In the genomic region with DNA sequence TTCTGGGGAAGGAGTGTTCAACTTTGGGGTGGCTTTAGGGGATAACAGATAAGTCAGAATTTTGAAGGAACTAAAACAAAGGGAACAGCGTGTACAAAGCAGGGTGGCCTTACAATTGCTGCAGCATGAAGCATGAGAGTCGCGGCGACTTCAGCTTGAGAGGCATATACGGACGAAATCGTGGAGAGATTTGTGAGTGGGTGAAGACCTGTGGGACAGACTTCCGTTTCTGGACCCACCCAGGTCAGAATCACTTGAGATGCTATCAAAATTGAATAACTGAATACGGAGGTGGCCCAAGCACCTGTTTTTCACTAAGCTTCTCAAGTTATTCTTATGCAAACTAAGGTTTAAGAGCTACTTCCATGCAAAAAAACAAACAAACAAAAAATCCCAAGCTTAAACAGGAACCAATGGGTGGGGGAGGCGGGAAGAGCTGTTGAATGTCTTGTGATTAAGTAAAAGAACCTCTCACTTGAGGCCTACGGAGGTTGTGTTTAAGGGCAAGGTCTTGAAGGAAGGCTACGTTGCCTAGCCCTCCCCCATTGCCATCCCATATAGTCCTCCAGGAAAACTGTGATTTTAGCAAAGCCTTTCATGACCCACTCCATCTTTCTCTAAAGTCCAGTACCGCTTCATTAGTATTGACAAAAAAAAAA, we compare ENCODE assay signal across 11 cellular contexts. TPM values are rescaled to one million over a fixed set of nuclear protein-coding genes. Genes with fewer than 3 reads are reported as not detected.
DNase-seq lines count a peak whose midpoint lies in the region; ATAC-seq, FAIRE-seq and TF ChIP-seq lines count a peak whose summit lies in the region.
"Had no signal": no experiment of that assay in that cellular context is flagged by ENCODE, and none has a peak within 500 bp of the region (broad histone marks: within the 10 kb centered on the region; RNA-seq: fewer than 3 reads in every experiment).

No MANE protein-coding gene starts in this region.

- peak; percentile 81 for FAIRE-seq in H1 (lab: Jason Lieb, UNC)

- H3K79me1 ChIP-seq in H1 (ENCODE audit: low read depth, low read length) (no peaks in the 10 kb centered on the region), mesenchymal stem cell (replicated peaks; ENCODE audit: low read length, poor library complexity, severe bottlenecking) (no peaks in the 10 kb centered on the region)

- H3F3A ChIP-seq in DOHH2 (ENCODE audit: control insufficient read depth, insufficient read depth), result peaks cover 3% of the 10 kb centered on the region; the same call in 1 of the 2 replicates

- peaks cover 6% of the 10 kb centered on the region for H4K20me1 ChIP-seq in DOHH2 (ENCODE audit: control insufficient read depth, insufficient read depth, low read depth, low read length)
- peaks cover 12 to 18% of the 10 kb centered on the region in 2 experiments for H4K20me1 ChIP-seq in H1 (replicated peaks in 1 of 2; ENCODE audit: control insufficient read depth in 1 of 2, insufficient read depth in 2 of 2, low read length in 2 of 2)

- TF ChIP-seq CTCF in DOHH2 (IDR thresholded peaks at IDR 0.05; ENCODE audit: low read depth, low read length, poor library complexity, severe bottlenecking), result no peak
- no peak for TF ChIP-seq CTCF in H1 (IDR thresholded peaks at IDR 0.05; ENCODE audit: control extremely low read depth in 1 of 3, insufficient read depth in 1 of 3, low read depth in 1 of 3, low read length in 3 of 3)

- peak overlapping the region in 6 of 10 donors; percentile 4 to 57 (median 17) for H3K4me3 Mint-ChIP-seq in naive thymus-derived CD4-positive, alpha-beta T cell

- peaks cover 31% of the 10 kb centered on the region for H3K79me2 ChIP-seq in DOHH2 (ENCODE audit: control insufficient read depth, low read length)
- peaks cover 29 to 36% of the 10 kb centered on the region in 2 experiments for H3K79me2 ChIP-seq in H1 (ENCODE audit: control insufficient read depth in 1 of 2, insufficient read depth in 2 of 2, low read length in 2 of 2)

- H2AFZ ChIP-seq in H1 (ENCODE audit: low read length) (no peak overlapping the region), mesenchymal stem cell (ENCODE audit: low read depth, low read length) (no peak overlapping the region)

- H3K36me3 ChIP-seq in DOHH2 (ENCODE audit: control insufficient read depth, low read length) (peaks cover 12% of the 10 kb centered on the region), HUES64 (ENCODE audit: insufficient read depth, low read length) (peaks cover 14% of the 10 kb centered on the region), H1 (ENCODE audit: control insufficient read depth in 2 of 4, insufficient read depth in 4 of 4, low read length in 3 of 4) (peaks cover 0 to 24% (median 5%) of the 10 kb centered on the region in 4 experiments; a peak in 4 of 8 replicates), mesenchymal stem cell (ENCODE audit: control insufficient read depth in 1 of 2, insufficient read depth in 2 of 2, low read depth in 1 of 2, low read length in 2 of 2) (peaks cover 0 to 5% of the 10 kb centered on the region in 2 experiments)
- H3K36me3 ChIP-seq in naive thymus-derived CD4-positive, alpha-beta T cell (ENCODE audit: control insufficient read depth in 2 of 3, insufficient read depth in 3 of 3, low read length in 3 of 3), result no peaks in the 10 kb centered on the region

- 7% methylated on average over 12 of the region's 13 CpGs for WGBS in HUES64
- WGBS in H1 (ENCODE audit: extremely low coverage in 1 of 2, insufficient coverage in 1 of 2, insufficient read length in 1 of 2, insufficient replicate concordance in 2 of 2, low coverage in 1 of 2, low lambda C conversion rate in 2 of 2, missing lambda C conversion rate in 1 of 2), 2 experiments, result 1% methylated on average over 13 of the region's 13 CpGs; no CpG with 5 or more reads in 1 of the 2 experiments
- 56% methylated on average over 10 of the region's 13 CpGs for WGBS in mesenchymal stem cell

- TF ChIP-seq EP300 in H1 (IDR thresholded peaks at IDR 0.05; ENCODE audit: borderline replicate concordance in 1 of 2, low read depth in 2 of 2, low read length in 2 of 2), result peak in 1 of 2 experiments; percentile 63; a peak in 1 of 3 replicates

- H3K23ac ChIP-seq in H1 (ENCODE audit: insufficient read length) (no peak overlapping the region), mesenchymal stem cell (ENCODE audit: low read length in 2 of 2) (no peak overlapping the region)

- DNase-seq in H1 (ENCODE audit: low read depth in 1 of 2, low spot score in 2 of 2) (peak; percentile 63 to 90), left ventricle myocardium superior (no peak), mesenchymal stem cell (no peak), DMS114 treated with DMSO at 0.1 percent for 48 hours (lab: John Stamatoyannopoulos, UW; ENCODE audit: unreplicated experiment) (no peak)
- no peak for DNase-seq in naive thymus-derived CD4-positive, alpha-beta T cell
- DNase-seq in central memory CD4-positive, alpha-beta T cell, result no peak
- DNase-seq: aorta, foreskin melanocyte, NCI-H2029 had no signal

- H3K4me1 ChIP-seq in DOHH2 (ENCODE audit: control insufficient read depth, low read length), result peaks cover 19% of the 10 kb centered on the region
- H3K4me1 ChIP-seq in HUES64 (ENCODE audit: insufficient read depth, low read length), result peaks cover 19% of the 10 kb centered on the region
- H3K4me1 ChIP-seq in H1 (replicated peaks in 1 of 4; ENCODE audit: control insufficient read depth in 3 of 4, insufficient read depth in 4 of 4, low read length in 3 of 4), result peaks cover 0 to 10% (median 6%) of the 10 kb centered on the region in 4 experiments; a peak in 4 of 7 replicates
- peaks cover 6 to 9% of the 10 kb centered on the region in 2 donors for H3K4me1 ChIP-seq in naive thymus-derived CD4-positive, alpha-beta T cell (ENCODE audit: control insufficient read depth in 2 of 2, insufficient read depth in 2 of 2, low read length in 2 of 2)
- peaks cover 2% of the 10 kb centered on the region for H3K4me1 ChIP-seq in mesenchymal stem cell (ENCODE audit: control insufficient read depth, insufficient read depth, low read depth, low read length)

- H2AK5ac ChIP-seq in H1 (ENCODE audit: low read depth, low read length), result peak overlapping the region; percentile 94; the same call in 1 of the 2 replicates
- no peak overlapping the region for H2AK5ac ChIP-seq in mesenchymal stem cell (ENCODE audit: low read length, severe bottlenecking)

- CTCF ChIA-PET in H1 (lab: Charles Lee; ENCODE audit: partially characterized antibody), result interaction anchor here (0.7 to 1.6 kb wide), 3 partner anchors 9 to 555 kb away, joined by 3 to 6 read pairs (median 3); no protein-coding TSS in a partner anchor
- CTCF ChIA-PET in naive thymus-derived CD4-positive, alpha-beta T cell (lab: Charles Lee), result interaction anchor here (1.3 kb wide), 1 partner anchor 280 kb away, joined by 6 read pairs; no protein-coding TSS in a partner anchor

- H3K27me3 ChIP-seq in DOHH2 (ENCODE audit: control insufficient read depth, low read length) (no peaks in the 10 kb centered on the region), HUES64 (ENCODE audit: insufficient read depth, low read length) (no peaks in the 10 kb centered on the region), H1 (replicated peaks in 1 of 4; ENCODE audit: control insufficient read depth in 3 of 4, extremely low read depth in 1 of 4, insufficient read depth in 3 of 4, low read length in 3 of 4) (no peaks in the 10 kb centered on the region), mesenchymal stem cell (ENCODE audit: control insufficient read depth in 1 of 2, insufficient read depth in 1 of 2, low read length in 2 of 2) (no peaks in the 10 kb centered on the region)
- H3K27me3 ChIP-seq in naive thymus-derived CD4-positive, alpha-beta T cell (ENCODE audit: control insufficient read depth in 2 of 2, insufficient read depth in 2 of 2, low read length in 2 of 2), result no peaks in the 10 kb centered on the region

- no peaks in the 10 kb centered on the region for H3K9me2 ChIP-seq in DOHH2 (replicated peaks; ENCODE audit: control insufficient read depth, low read length)

- peak overlapping the region; percentile 78 for H4K5ac ChIP-seq in H1 (ENCODE audit: insufficient read length, low read depth, low read length)

- intact Hi-C loops in naive thymus-derived CD4-positive, alpha-beta T cell (cut with micrococcal nuclease), result loop anchor here (1.0 to 5.0 kb wide), 4 partner anchors 167 to 456 kb away; a partner anchor contains a TSS
- intact Hi-C loops in left ventricle myocardium superior (cut with micrococcal nuclease), result no loop called here

- peak overlapping the region in 1 of 9 donors; percentile 19 for H3K27ac Mint-ChIP-seq in naive thymus-derived CD4-positive, alpha-beta T cell

- H2BK120ac ChIP-seq in H1 (replicated peaks; ENCODE audit: low read depth, low read length) (peak overlapping the region; percentile 45), mesenchymal stem cell (ENCODE audit: low read depth, low read length) (no peak overlapping the region)

- TF ChIP-seq POLR2A in H1 (IDR thresholded peaks at IDR 0.05; ENCODE audit: control extremely low read depth in 1 of 2, low read depth in 2 of 2, low read length in 2 of 2), result peak; percentile 93 to 97

- no peak overlapping the region for H3K4ac ChIP-seq in H1 (replicated peaks; ENCODE audit: insufficient read length, low read depth, low read length)
- no peak overlapping the region for H3K4ac ChIP-seq in mesenchymal stem cell (ENCODE audit: low read depth in 1 of 2, low read length in 2 of 2)

- H2BK5ac ChIP-seq in H1 (ENCODE audit: low read depth, low read length) (peak overlapping the region; percentile 98), mesenchymal stem cell (ENCODE audit: low read depth, low read length, poor library complexity, severe bottlenecking) (no peak overlapping the region)

- H3K4me1 Mint-ChIP-seq in naive thymus-derived CD4-positive, alpha-beta T cell, result peaks cover 14 to 34% (median 28%) of the 10 kb centered on the region in 7 donors

- H3K4me3 ChIP-seq in DOHH2 (ENCODE audit: low read length) (peak overlapping the region; percentile 72), HUES64 (ENCODE audit: low read length) (peak overlapping the region; percentile 84), H1 (ENCODE audit: extremely low read depth in 1 of 4, insufficient read depth in 2 of 4, low read depth in 3 of 4, low read length in 4 of 4) (peak overlapping the region; percentile 37 to 80 (median 62); a peak in 7 of 8 replicates), mesenchymal stem cell (ENCODE audit: insufficient read depth in 1 of 2, low read depth in 1 of 2, low read length in 2 of 2) (peak overlapping the region in 1 of 2 experiments; percentile 82)
- no peak overlapping the region for H3K4me3 ChIP-seq in naive thymus-derived CD4-positive, alpha-beta T cell (ENCODE audit: low read length)

- peak overlapping the region; percentile 82 for H3K4me2 ChIP-seq in DOHH2 (ENCODE audit: low read length)
- H3K4me2 ChIP-seq in H1 (ENCODE audit: insufficient read depth in 1 of 2, low read depth in 2 of 2, low read length in 2 of 2), result peak overlapping the region; percentile 52 to 56
- no peak overlapping the region for H3K4me2 ChIP-seq in mesenchymal stem cell (ENCODE audit: low read length, poor library complexity, severe bottlenecking)

- peaks cover 6% of the 10 kb centered on the region for H3K23me2 ChIP-seq in H1 (ENCODE audit: low read depth, low read length)

- H3K14ac ChIP-seq in H1 (ENCODE audit: insufficient read length) (no peak overlapping the region), mesenchymal stem cell (ENCODE audit: low read length in 2 of 2) (no peak overlapping the region)

- no peak for ATAC-seq in naive thymus-derived CD4-positive, alpha-beta T cell
- no peak for ATAC-seq in left ventricle myocardium superior

- peak overlapping the region; percentile 98 for H3K18ac ChIP-seq in H1 (ENCODE audit: extremely low read depth, low read length)
- H3K18ac ChIP-seq in mesenchymal stem cell (ENCODE audit: low read depth in 1 of 2, low read length in 2 of 2), result no peak overlapping the region

- 0 out of 2 replicates have a peak, but pooled peaks cover 2% of the 10 kb centered on the region for H3K9me3 ChIP-seq in DOHH2 (ENCODE audit: control insufficient read depth, insufficient read depth, low read length)
- no peaks in the 10 kb centered on the region for H3K9me3 ChIP-seq in HUES64 (ENCODE audit: insufficient read depth, low read depth, low read length)
- H3K9me3 ChIP-seq in H1 (ENCODE audit: insufficient read depth in 2 of 2, low read depth in 1 of 2, low read length in 1 of 2), result peaks cover 0 to 3% of the 10 kb centered on the region in 2 experiments; a peak in 1 of 4 replicates
- no peaks in the 10 kb centered on the region for H3K9me3 ChIP-seq in naive thymus-derived CD4-positive, alpha-beta T cell (ENCODE audit: control insufficient read depth in 2 of 3, low read length in 3 of 3)
- H3K9me3 ChIP-seq in mesenchymal stem cell (ENCODE audit: control insufficient read depth, low read length), result no peaks in the 10 kb centered on the region

- H3K56ac ChIP-seq in H1 (replicated peaks; ENCODE audit: insufficient read length, low read depth, low read length), result no peak overlapping the region

- H3K9me3 Mint-ChIP-seq in naive thymus-derived CD4-positive, alpha-beta T cell, result no peaks in the 10 kb centered on the region

- H2BK15ac ChIP-seq in H1 (ENCODE audit: low read length), result no peak overlapping the region
- no peak overlapping the region for H2BK15ac ChIP-seq in mesenchymal stem cell (ENCODE audit: low read depth, poor library complexity, severe bottlenecking)

- H4K91ac ChIP-seq in H1 (replicated peaks; ENCODE audit: insufficient read length, low read length), result peak overlapping the region; percentile 75
- H4K91ac ChIP-seq in mesenchymal stem cell (ENCODE audit: low read length), result no peak overlapping the region

- H2BK12ac ChIP-seq in H1 (ENCODE audit: low read depth, low read length) (peak overlapping the region; percentile 96; the same call in 1 of the 2 replicates), mesenchymal stem cell (ENCODE audit: low read length in 2 of 2) (no peak overlapping the region)

- H3K27me3 Mint-ChIP-seq in naive thymus-derived CD4-positive, alpha-beta T cell, result peaks cover 0 to 2% (median 0%) of the 10 kb centered on the region in 5 donors

- no peak overlapping the region for H3K27ac ChIP-seq in DOHH2 (ENCODE audit: low read depth, low read length)
- peak overlapping the region; percentile 94 for H3K27ac ChIP-seq in HUES64 (ENCODE audit: low read depth, low read length)
- H3K27ac ChIP-seq in H1 (ENCODE audit: low read depth, low read length), result peak overlapping the region; percentile 85
- no peak overlapping the region for H3K27ac ChIP-seq in naive thymus-derived CD4-positive, alpha-beta T cell (ENCODE audit: low read depth, low read length)
- no peak overlapping the region for H3K27ac ChIP-seq in mesenchymal stem cell (ENCODE audit: low read length, poor library complexity, severe bottlenecking)

- peak in 1 of 2 experiments; percentile 31; a peak in 3 of 4 replicates for TF ChIP-seq RAD21 in H1 (IDR thresholded peaks at IDR 0.05 in 1 of 2, conservative IDR thresholded peaks at IDR 0.05 in 1 of 2; ENCODE audit: low read depth in 2 of 2, low read length in 2 of 2)

- H4K8ac ChIP-seq in H1 (ENCODE audit: extremely low read depth, insufficient read depth, low read length) (peak overlapping the region; percentile 88; the same call in 1 of the 2 replicates), mesenchymal stem cell (ENCODE audit: low read length) (no peak overlapping the region)

- H3K36me3 Mint-ChIP-seq in naive thymus-derived CD4-positive, alpha-beta T cell, result peaks cover 0 to 6% (median 5%) of the 10 kb centered on the region in 5 donors

- peak overlapping the region; percentile 94; the same call in 1 of the 2 replicates for H2BK20ac ChIP-seq in H1 (ENCODE audit: low read length)

- H3K9ac ChIP-seq in HUES64 (ENCODE audit: low read depth, low read length) (peak overlapping the region; percentile 89), H1 (replicated peaks in 1 of 4; ENCODE audit: extremely low read depth in 1 of 4, low read depth in 3 of 4, low read length in 3 of 4) (peak overlapping the region in 3 of 4 experiments; percentile 39 to 77 (median 66); a peak in 6 of 7 replicates), mesenchymal stem cell (ENCODE audit: low read length) (no peak overlapping the region)

- POLR2A ChIA-PET in H1 (lab: Charles Lee; ENCODE audit: partially characterized antibody), result interaction anchor here (0.6 to 3.5 kb wide), 34 partner anchors 9 to 1375 kb away, joined by 3 to 27 read pairs (median 4); no protein-coding TSS in a partner anchor
- POLR2A ChIA-PET in naive thymus-derived CD4-positive, alpha-beta T cell (lab: Charles Lee), result no interaction called here

RNA-seq across cellular contexts. Expression of a gene that starts 1.4 kb away (rescaled TPM):
- 112 TPM for polyA plus RNA-seq in HUES64 (2013, experiment 1 of 2)
- polyA plus RNA-seq in HUES64 (2013, experiment 2 of 2), result 113 TPM
- total RNA-seq in H1 (2021; fragmentation: NEBNext Ultra II Directional; extraction: Animal tissue kit (Norgen Biotek cat#: 25700)), result 146 and 149 TPM in 2 replicates
- polyA plus RNA-seq in H1 (2011; rRNA removed), result 50.4 and 67.6 TPM in 2 replicates
- polyA plus RNA-seq in H1 (2011; cell fraction: cytosol; rRNA removed), result 76.4 TPM
- 67.0 TPM for polyA plus RNA-seq in H1 (2011; cell fraction: nucleus; rRNA removed)
- 66.2 to 90.3 TPM (median 78.6 TPM) in 4 replicates for polyA plus RNA-seq in H1 (2012, experiment 1 of 2)
- 5.6 TPM for polyA plus RNA-seq in H1 (2012, experiment 2 of 2)
- 87.4 TPM for polyA plus RNA-seq in H1 (2013, experiment 1 of 2)
- 86.9 TPM for polyA plus RNA-seq in H1 (2013, experiment 2 of 2)
- 147 and 171 TPM in 2 replicates for polyA minus RNA-seq in H1 (2011; rRNA and poly(A)+ RNA removed)
- 117 TPM for polyA minus RNA-seq in H1 (2011; cell fraction: cytosol; rRNA and poly(A)+ RNA removed)
- 216 TPM for polyA minus RNA-seq in H1 (2011; cell fraction: nucleus; rRNA and poly(A)+ RNA removed)
- 10 to 100 TPM; 16.9 to 19.3 (median 18.7) TPM for total RNA-seq in naive thymus-derived CD4-positive, alpha-beta T cell
- polyA plus RNA-seq in naive thymus-derived CD4-positive, alpha-beta T cell, result 10 to 100 TPM in 1 of 2 donors, 1 to 10 TPM in 1; 8.1 to 11.0 TPM
- 18.8 TPM for total RNA-seq in left ventricle myocardium superior
- polyA plus RNA-seq in mesenchymal stem cell (2013, experiment 1 of 2), result 14.3 TPM
- polyA plus RNA-seq in mesenchymal stem cell (2013, experiment 2 of 2), result 14.5 TPM

Comparison
In these comparisons a context has a peak if more than half of its experiments do, and no peak if none do; other contexts are left out.
1. H3K27ac ChIP-seq: peak in HUES64 (single experiment) and H1 (single experiment); none in DOHH2 (single experiment), naive thymus-derived CD4-positive, alpha-beta T cell (single experiment) and mesenchymal stem cell (single experiment).
2. DNase-seq: peak in H1 (2 of 2); none in naive thymus-derived CD4-positive, alpha-beta T cell (0 of 9), central memory CD4-positive, alpha-beta T cell (single experiment), left ventricle myocardium superior (single experiment), mesenchymal stem cell (single experiment) and DMS114 treated with DMSO at 0.1 percent for 48 hours (single experiment).